In the genomic region with DNA sequence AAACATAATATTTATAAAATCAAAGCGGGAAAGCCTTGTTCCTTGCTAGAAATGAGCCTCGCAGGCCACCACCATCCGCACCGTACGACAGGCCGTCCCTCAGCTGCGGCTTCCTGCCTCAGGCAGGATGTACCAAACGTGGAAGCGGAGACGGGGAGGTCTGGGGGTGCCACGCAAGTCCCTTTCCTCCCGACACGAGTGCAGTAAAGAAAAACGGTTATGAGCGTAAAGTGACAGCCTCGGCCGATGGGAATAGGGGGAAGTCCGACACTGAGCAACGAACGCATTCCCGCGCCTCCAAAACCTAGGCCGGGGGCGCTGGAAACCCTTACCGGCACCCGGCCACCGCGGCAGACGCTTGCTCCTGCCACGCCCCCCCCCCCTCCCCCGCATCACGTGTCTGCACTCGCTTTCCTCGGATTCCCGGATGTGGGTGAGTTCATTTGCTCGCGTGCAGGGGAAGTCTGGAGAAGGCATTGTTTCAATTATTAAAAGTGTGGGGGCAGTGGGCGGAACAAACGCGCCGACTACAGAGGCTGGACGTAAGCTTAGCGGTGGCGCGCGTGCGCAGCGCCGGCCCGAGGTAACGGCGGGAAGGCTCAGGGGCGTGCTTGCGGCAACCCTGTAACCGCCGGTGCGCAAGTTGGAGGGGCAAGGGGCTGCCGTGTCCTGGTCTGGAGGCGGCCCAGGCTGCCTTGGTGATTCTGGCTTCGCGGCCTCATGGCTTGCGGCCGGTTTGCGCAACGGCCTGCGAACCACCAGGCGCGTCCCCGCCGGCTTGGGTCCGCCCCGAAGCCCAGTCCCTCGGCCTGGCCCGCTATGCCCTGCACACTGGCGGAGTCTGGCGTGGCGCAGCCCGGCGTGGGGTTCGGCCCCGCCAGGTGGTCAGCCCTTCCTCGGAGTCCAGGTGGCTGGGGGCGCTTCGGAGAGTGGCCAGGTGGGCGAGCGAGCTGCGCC, we compare ENCODE assay signal across 8 cellular contexts. TPM values are rescaled to one million over a fixed set of nuclear protein-coding genes. Genes with fewer than 3 reads are reported as not detected.
DNase-seq lines count a peak whose midpoint lies in the region; ATAC-seq, FAIRE-seq and TF ChIP-seq lines count a peak whose summit lies in the region.

Gene ANAPC13 (minus strand): TSS at position 366 of the 957 bp plus-strand sequence. CDS start 3,081 bp downstream, outside the sequence.
Gene CEP63 (plus strand): TSS at position 438 of the 957 bp plus-strand sequence. CDS start 9,264 bp downstream, outside the sequence.

- H3K14ac ChIP-seq in H1 (ENCODE audit: insufficient read length) = no peak within 1 kb of the TSS
- H3K14ac ChIP-seq in mesenchymal stem cell (ENCODE audit: low read length in 2 of 2) = peak within 1 kb of the TSS; percentile 60 to 91

- peaks cover 0 to 10% (median 7%) of the 10 kb centered on the region in 4 experiments; a peak in 6 of 7 replicates for H3K4me1 ChIP-seq in H1 (replicated peaks in 1 of 4; ENCODE audit: control insufficient read depth in 3 of 4, insufficient read depth in 4 of 4, low read length in 3 of 4)
- H3K4me1 ChIP-seq in mesenchymal stem cell (ENCODE audit: control insufficient read depth, insufficient read depth, low read depth, low read length) = no peaks in the 10 kb centered on the region

- H2BK20ac ChIP-seq in H1 (ENCODE audit: low read length) = no peak within 1 kb of the TSS

- peaks cover 11% of the 10 kb centered on the region for H3K23me2 ChIP-seq in H1 (ENCODE audit: low read depth, low read length)

- H3K4ac ChIP-seq in H1 (replicated peaks; ENCODE audit: insufficient read length, low read depth, low read length) (peak within 1 kb of the TSS; percentile 30), mesenchymal stem cell (ENCODE audit: low read depth in 1 of 2, low read length in 2 of 2) (peak within 1 kb of the TSS; percentile 90 to 97)

- peak in 1 of 2 experiments; percentile 81; a peak in 2 of 3 replicates for TF ChIP-seq EP300 in H1 (IDR thresholded peaks at IDR 0.05; ENCODE audit: borderline replicate concordance in 1 of 2, low read depth in 2 of 2, low read length in 2 of 2)

- no peak for TF ChIP-seq RAD21 in H1 (IDR thresholded peaks at IDR 0.05 in 1 of 2, conservative IDR thresholded peaks at IDR 0.05 in 1 of 2; ENCODE audit: low read depth in 2 of 2, low read length in 2 of 2)

- H2BK15ac ChIP-seq in H1 (ENCODE audit: low read length) (peak within 1 kb of the TSS; percentile 40; the same call in 1 of the 2 replicates), mesenchymal stem cell (ENCODE audit: low read depth, poor library complexity, severe bottlenecking) (peak within 1 kb of the TSS; percentile 53)

- H3K27me3 ChIP-seq in H1 (replicated peaks in 1 of 4; ENCODE audit: control insufficient read depth in 3 of 4, extremely low read depth in 1 of 4, insufficient read depth in 3 of 4, low read length in 3 of 4) (no peaks in the 10 kb centered on the region), mesenchymal stem cell (ENCODE audit: control insufficient read depth in 1 of 2, insufficient read depth in 1 of 2, low read length in 2 of 2) (no peaks in the 10 kb centered on the region)

- DNase-seq in COLO668 (lab: John Stamatoyannopoulos, UW; ENCODE audit: unreplicated experiment) = peak; percentile 91
- peak; percentile 99 for DNase-seq in HT1080 (ENCODE audit: low read depth)
- DNase-seq in NOMO-1 treated with DMSO at 0.1 percent for 48 hours (lab: John Stamatoyannopoulos, UW; ENCODE audit: unreplicated experiment) = peak; percentile 99
- peak; percentile 84 to 91 for DNase-seq in activated CD8-positive, alpha-beta memory T cell treated with anti-CD3 and anti-CD28 coated beads for 4 hours (ENCODE audit: low read depth in 2 of 2)
- peak; percentile 86 to 95 for DNase-seq in H1 (ENCODE audit: low read depth in 1 of 2, low spot score in 2 of 2)
- peak; percentile 99 for DNase-seq in mesenchymal stem cell
- peak; percentile 86 for DNase-seq in stimulated activated CD8-positive, alpha-beta memory T cell treated with anti-CD3 and anti-CD28 coated beads, Interleukin-12 subunit alpha, Interleukin-12 subunit beta, amount 100 ng/mL, for 4 hours (ENCODE audit: low read depth)

- H3K79me1 ChIP-seq in H1 (ENCODE audit: low read depth, low read length) = peaks cover 7% of the 10 kb centered on the region; the same call in 1 of the 2 replicates
- peaks cover 6% of the 10 kb centered on the region for H3K79me1 ChIP-seq in mesenchymal stem cell (replicated peaks; ENCODE audit: low read length, poor library complexity, severe bottlenecking)

- H3K79me2 ChIP-seq in H1 (ENCODE audit: control insufficient read depth in 1 of 2, insufficient read depth in 2 of 2, low read length in 2 of 2) = peaks cover 0 to 45% of the 10 kb centered on the region in 2 experiments; a peak in 2 of 4 replicates

- H2BK120ac ChIP-seq in H1 (replicated peaks; ENCODE audit: low read depth, low read length) = no peak within 1 kb of the TSS
- H2BK120ac ChIP-seq in mesenchymal stem cell (ENCODE audit: low read depth, low read length) = peak within 1 kb of the TSS; percentile 76

- FAIRE-seq in H1 (lab: Jason Lieb, UNC) = no peak

- no peak for TF ChIP-seq CTCF in H1 (IDR thresholded peaks at IDR 0.05; ENCODE audit: control extremely low read depth in 1 of 3, insufficient read depth in 1 of 3, low read depth in 1 of 3, low read length in 3 of 3)

- H3K4me2 ChIP-seq in H1 (ENCODE audit: insufficient read depth in 1 of 2, low read depth in 2 of 2, low read length in 2 of 2) (peak within 1 kb of the TSS; percentile 90 to 93), mesenchymal stem cell (ENCODE audit: low read length, poor library complexity, severe bottlenecking) (peak within 1 kb of the TSS; percentile 86)

- H3K23ac ChIP-seq in H1 (ENCODE audit: insufficient read length) = no peak within 1 kb of the TSS
- peak within 1 kb of the TSS in 1 of 2 experiments; percentile 79 for H3K23ac ChIP-seq in mesenchymal stem cell (ENCODE audit: low read length in 2 of 2)

- H3K4me3 ChIP-seq in H1 (ENCODE audit: extremely low read depth in 1 of 4, insufficient read depth in 2 of 4, low read depth in 3 of 4, low read length in 4 of 4) (peak within 1 kb of the TSS; percentile 68 to 96 (median 80)), mesenchymal stem cell (ENCODE audit: insufficient read depth in 1 of 2, low read depth in 1 of 2, low read length in 2 of 2) (peak within 1 kb of the TSS; percentile 75 to 85)

- H3K36me3 ChIP-seq in H1 (ENCODE audit: control insufficient read depth in 2 of 4, insufficient read depth in 4 of 4, low read length in 3 of 4) = peaks cover 6 to 19% (median 16%) of the 10 kb centered on the region in 4 experiments
- H3K36me3 ChIP-seq in mesenchymal stem cell (ENCODE audit: control insufficient read depth in 1 of 2, insufficient read depth in 2 of 2, low read depth in 1 of 2, low read length in 2 of 2) = peaks cover under 1 to 19% of the 10 kb centered on the region in 2 experiments

- 1% methylated on average over 85 of the region's 87 CpGs; no CpG with 5 or more reads in 1 of the 2 experiments for WGBS in H1 (ENCODE audit: extremely low coverage in 1 of 2, insufficient coverage in 1 of 2, insufficient read length in 1 of 2, insufficient replicate concordance in 2 of 2, low coverage in 1 of 2, low lambda C conversion rate in 2 of 2, missing lambda C conversion rate in 1 of 2), 2 experiments
- under 1% methylated on average over 87 of the region's 87 CpGs for WGBS in mesenchymal stem cell

- peak; percentile 72 to 85 for TF ChIP-seq POLR2A in H1 (IDR thresholded peaks at IDR 0.05; ENCODE audit: control extremely low read depth in 1 of 2, low read depth in 2 of 2, low read length in 2 of 2)

- peak within 1 kb of the TSS; percentile 77 for H3K56ac ChIP-seq in H1 (replicated peaks; ENCODE audit: insufficient read length, low read depth, low read length)

- H3K27ac ChIP-seq in H1 (ENCODE audit: low read depth, low read length) (peak within 1 kb of the TSS; percentile 83), mesenchymal stem cell (ENCODE audit: low read length, poor library complexity, severe bottlenecking) (peak within 1 kb of the TSS; percentile 92)

- H3K9me3 ChIP-seq in H1 (ENCODE audit: insufficient read depth in 2 of 2, low read depth in 1 of 2, low read length in 1 of 2) (no peaks in the 10 kb centered on the region), mesenchymal stem cell (ENCODE audit: control insufficient read depth, low read length) (no peaks in the 10 kb centered on the region)

- H2AFZ ChIP-seq in H1 (ENCODE audit: low read length) (peak within 1 kb of the TSS; percentile 89), mesenchymal stem cell (ENCODE audit: low read depth, low read length) (peak within 1 kb of the TSS; percentile 48)

- H4K20me1 ChIP-seq in H1 (replicated peaks in 1 of 2; ENCODE audit: control insufficient read depth in 1 of 2, insufficient read depth in 2 of 2, low read length in 2 of 2) = no peaks in the 10 kb centered on the region

- peak within 1 kb of the TSS; percentile 20; the same call in 1 of the 2 replicates for H2BK12ac ChIP-seq in H1 (ENCODE audit: low read depth, low read length)
- peak within 1 kb of the TSS; percentile 28 to 86 for H2BK12ac ChIP-seq in mesenchymal stem cell (ENCODE audit: low read length in 2 of 2)

- H3K9ac ChIP-seq in H1 (replicated peaks in 1 of 4; ENCODE audit: extremely low read depth in 1 of 4, low read depth in 3 of 4, low read length in 3 of 4) (peak within 1 kb of the TSS; percentile 88 to 96 (median 94)), mesenchymal stem cell (ENCODE audit: low read length) (peak within 1 kb of the TSS; percentile 98)

- no peak within 1 kb of the TSS for H2AK5ac ChIP-seq in H1 (ENCODE audit: low read depth, low read length)
- peak within 1 kb of the TSS; percentile 91 for H2AK5ac ChIP-seq in mesenchymal stem cell (ENCODE audit: low read length, severe bottlenecking)

- H3K18ac ChIP-seq in H1 (ENCODE audit: extremely low read depth, low read length) (peak within 1 kb of the TSS; percentile 95), mesenchymal stem cell (ENCODE audit: low read depth in 1 of 2, low read length in 2 of 2) (peak within 1 kb of the TSS; percentile 95 to 97)

- POLR2A ChIA-PET in H1 (lab: Charles Lee; ENCODE audit: partially characterized antibody) = interaction anchor here (0.7 to 2.7 kb wide), 19 partner anchors 9 to 234 kb away, joined by 3 to 13 read pairs (median 5); partner anchors contain the start of gene AMOTL2

- H4K5ac ChIP-seq in H1 (ENCODE audit: insufficient read length, low read depth, low read length) = peak within 1 kb of the TSS; percentile 92

- H4K91ac ChIP-seq in H1 (replicated peaks; ENCODE audit: insufficient read length, low read length) = peak within 1 kb of the TSS; percentile 79
- H4K91ac ChIP-seq in mesenchymal stem cell (ENCODE audit: low read length) = peak within 1 kb of the TSS; percentile 86

- H2BK5ac ChIP-seq in H1 (ENCODE audit: low read depth, low read length) = peak within 1 kb of the TSS; percentile 97
- peak within 1 kb of the TSS; percentile 94 for H2BK5ac ChIP-seq in mesenchymal stem cell (ENCODE audit: low read depth, low read length, poor library complexity, severe bottlenecking)

- CTCF ChIA-PET in H1 (lab: Charles Lee; ENCODE audit: partially characterized antibody) = interaction anchor here (0.6 to 5.7 kb wide), 7 partner anchors 9 to 346 kb away, joined by 3 to 39 read pairs (median 3); no protein-coding TSS in a partner anchor

- peak within 1 kb of the TSS; percentile 95 for H4K8ac ChIP-seq in H1 (ENCODE audit: extremely low read depth, insufficient read depth, low read length)
- peak within 1 kb of the TSS; percentile 89 for H4K8ac ChIP-seq in mesenchymal stem cell (ENCODE audit: low read length)

- peak; percentile 77 for ATAC-seq in GM21360 (IDR thresholded peaks at IDR 0.05; ENCODE audit: unreplicated experiment)

RNA-seq across cellular contexts. Expression of gene ANAPC13, which starts in this region (rescaled TPM):
- total RNA-seq in HT1080 (2014; rRNA removed; shearing (Covaris generic)) = 82.9 and 104 TPM in 2 replicates
- 156 and 166 TPM in 2 replicates for polyA plus RNA-seq in HT1080 (2015; cell fraction: cytosol; rRNA removed)
- polyA plus RNA-seq in HT1080 (2015; cell fraction: nucleus; rRNA removed) = 66.5 and 67.2 TPM in 2 replicates
- 31.0 and 34.0 TPM in 2 replicates for total RNA-seq in H1 (2021; fragmentation: NEBNext Ultra II Directional; extraction: Animal tissue kit (Norgen Biotek cat#: 25700))
- polyA plus RNA-seq in H1 (2011; rRNA removed) = 17.0 and 33.3 TPM in 2 replicates
- polyA plus RNA-seq in H1 (2011; cell fraction: cytosol; rRNA removed) = 43.8 TPM
- polyA plus RNA-seq in H1 (2011; cell fraction: nucleus; rRNA removed) = 4.2 TPM
- polyA plus RNA-seq in H1 (2012, experiment 1 of 2) = 30.0 to 63.3 TPM (median 32.0 TPM) in 4 replicates
- 8.1 TPM for polyA plus RNA-seq in H1 (2012, experiment 2 of 2)
- 20.6 TPM for polyA plus RNA-seq in H1 (2013, experiment 1 of 2)
- 22.3 TPM for polyA plus RNA-seq in H1 (2013, experiment 2 of 2)
- 13.7 and 16.9 TPM in 2 replicates for polyA minus RNA-seq in H1 (2011; rRNA and poly(A)+ RNA removed)
- polyA minus RNA-seq in H1 (2011; cell fraction: cytosol; rRNA and poly(A)+ RNA removed) = 7.8 TPM
- polyA minus RNA-seq in H1 (2011; cell fraction: nucleus; rRNA and poly(A)+ RNA removed) = 9.8 TPM
- polyA plus RNA-seq in mesenchymal stem cell (2013, experiment 1 of 2) = 54.1 TPM
- 56.0 TPM for polyA plus RNA-seq in mesenchymal stem cell (2013, experiment 2 of 2)

RNA-seq across cellular contexts. Expression of gene CEP63, which starts in this region (rescaled TPM):
- 25.6 and 28.1 TPM in 2 replicates for total RNA-seq in HT1080 (2014; rRNA removed; shearing (Covaris generic))
- polyA plus RNA-seq in HT1080 (2015; cell fraction: cytosol; rRNA removed) = 43.3 and 50.3 TPM in 2 replicates
- 29.0 and 29.4 TPM in 2 replicates for polyA plus RNA-seq in HT1080 (2015; cell fraction: nucleus; rRNA removed)
- 15.5 and 18.2 TPM in 2 replicates for total RNA-seq in H1 (2021; fragmentation: NEBNext Ultra II Directional; extraction: Animal tissue kit (Norgen Biotek cat#: 25700))
- 4.5 and 5.3 TPM in 2 replicates for polyA plus RNA-seq in H1 (2011; rRNA removed)
- 11.4 TPM for polyA plus RNA-seq in H1 (2011; cell fraction: cytosol; rRNA removed)
- polyA plus RNA-seq in H1 (2011; cell fraction: nucleus; rRNA removed) = 16.1 TPM
- polyA plus RNA-seq in H1 (2012, experiment 1 of 2) = 12.9 to 18.9 TPM (median 15.6 TPM) in 4 replicates
- polyA plus RNA-seq in H1 (2012, experiment 2 of 2) = 1.0 TPM
- 19.9 TPM for polyA plus RNA-seq in H1 (2013, experiment 1 of 2)
- 20.7 TPM for polyA plus RNA-seq in H1 (2013, experiment 2 of 2)
- 3.9 and 11.1 TPM in 2 replicates for polyA minus RNA-seq in H1 (2011; rRNA and poly(A)+ RNA removed)
- polyA minus RNA-seq in H1 (2011; cell fraction: cytosol; rRNA and poly(A)+ RNA removed) = 10.1 TPM
- polyA minus RNA-seq in H1 (2011; cell fraction: nucleus; rRNA and poly(A)+ RNA removed) = 35.0 TPM
- 20.1 TPM for polyA plus RNA-seq in mesenchymal stem cell (2013, experiment 1 of 2)
- 21.0 TPM for polyA plus RNA-seq in mesenchymal stem cell (2013, experiment 2 of 2)

Comparison
In these comparisons a context has a peak if more than half of its experiments do, and no peak if none do; other contexts are left out.
1. Peak in every context shown above with its lines: DNase-seq, ATAC-seq, H3K4me3 ChIP-seq and H3K27ac ChIP-seq.